Comparison of ENCODE assay signal across 19 cellular contexts in the genomic region with DNA sequence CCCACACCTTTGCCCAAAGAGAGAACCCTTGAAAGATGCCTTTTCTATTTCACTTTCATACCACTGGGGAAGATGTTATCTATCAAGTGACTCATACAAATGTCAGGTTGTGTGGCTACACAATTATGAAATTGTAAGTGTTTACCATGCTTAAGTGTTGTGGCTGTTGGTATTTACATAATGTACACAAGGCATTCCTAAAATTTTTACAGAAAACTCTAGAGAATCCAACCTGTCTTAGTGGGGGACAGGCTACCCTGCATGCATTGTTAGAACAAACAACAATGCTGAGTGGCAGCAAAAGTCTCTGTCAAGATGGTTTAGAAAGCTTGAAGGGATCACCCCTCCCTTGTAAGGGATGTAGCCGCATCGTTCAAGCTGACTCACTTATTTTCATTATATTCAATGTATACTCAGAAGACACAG. TPM values are rescaled to one million over a fixed set of nuclear protein-coding genes. Genes with fewer than 3 reads are reported as not detected.
DNase-seq lines count a peak whose midpoint lies in the region; ATAC-seq, FAIRE-seq and TF ChIP-seq lines count a peak whose summit lies in the region.
"Had no signal": no experiment of that assay in that cellular context is flagged by ENCODE, and none has a peak within 500 bp of the region (broad histone marks: within the 10 kb centered on the region; RNA-seq: fewer than 3 reads in every experiment).

No MANE protein-coding gene starts in this region.

- 96% methylated on average over 2 of the region's 2 CpGs for WGBS in GM12878 (ENCODE audit: insufficient coverage, insufficient replicate concordance, low lambda C conversion rate, missing lambda C conversion rate)
- WGBS in heart right ventricle, 2 donors = 86 to 93% methylated on average over 2 of the region's 2 CpGs

- no peak overlapping the region for H3K9ac ChIP-seq in GM12878 (ENCODE audit: control insufficient read depth, insufficient read depth, low read length)
- H3K9ac ChIP-seq: BLaER1 had no signal

- H3K9me3 ChIP-seq in GM12878 (replicated peaks; ENCODE audit: control insufficient read depth, insufficient read depth, low read length) (no peaks in the 10 kb centered on the region; the same call in 2 of the 3 replicates), heart right ventricle (no peaks in the 10 kb centered on the region)
- H3K9me3 ChIP-seq: BLaER1, esophagus squamous epithelium had no signal

- peaks cover 10 to 19% of the 10 kb centered on the region in 2 donors for H3K9me3 Mint-ChIP-seq in stimulated activated naive CD8-positive, alpha-beta T cell treated with anti-CD3 and anti-CD28 coated beads, Interleukin-15, amount 100 ng/mL, for 72 hours
- H3K9me3 Mint-ChIP-seq: IgD-negative memory B cell, nephron had no signal

- H2AFZ ChIP-seq in GM12878 (ENCODE audit: control insufficient read depth, low read depth, low read length) = no peak overlapping the region

- POLR2A ChIA-PET in GM12878 (lab: Charles Lee) = interaction anchor here (1.1 to 1.5 kb wide), 2 partner anchors 8 to 31 kb away, joined by 3 read pairs; no protein-coding TSS in a partner anchor

- peak; percentile 37 for DNase-seq in stimulated activated CD4-positive, alpha-beta T cell treated with anti-CD3 and anti-CD28 coated beads, Interleukin-4, amount 100 ng/mL, for 24 hours
- DNase-seq in stimulated activated CD4-positive, alpha-beta T cell treated with anti-CD3 and anti-CD28 coated beads, Interleukin-2, amount 100 ng/mL, for 48 hours = no peak
- DNase-seq in RPMI7951 (ENCODE audit: low read depth) (peak; percentile 10), GM12878 (ENCODE audit: low read depth, low spot score) (no peak), heart right ventricle (no peak), posterior cingulate gyrus (no peak), midbrain (lab: John Stamatoyannopoulos, UW) (no peak)
- DNase-seq in stimulated activated naive CD8-positive, alpha-beta T cell treated with anti-CD3 and anti-CD28 coated beads, Interleukin-15, amount 100 ng/mL, for 72 hours = peak; percentile 35 to 43
- DNase-seq: amygdala; esophagus squamous epithelium; NCI-H146; stimulated activated CD4-positive, alpha-beta T cell treated with anti-CD3 and anti-CD28 coated beads, Interleukin-4, amount 100 ng/mL, for 1 hour; stimulated activated naive B cell treated with anti-CD40 and anti-IgM and Interleukin-4, amounts not matched to agents 10 μg/mL and 1 μg/mL and 100 μg/mL, for 72 hours had no signal

- intact Hi-C loops in GM12878 (cut with micrococcal nuclease; ENCODE audit: unreplicated experiment) (no loop called here), heart right ventricle (cut with DNase I) (loop anchor here in 3 of 10 donors (10.0 kb wide), 3 partner anchors 68 to 98 kb away; no protein-coding TSS in a partner anchor), posterior cingulate gyrus (cut with DNase I) (no loop called here)

- H3K4me3 ChIP-seq in GM12878 (no peak overlapping the region), heart right ventricle (no peak overlapping the region)
- H3K4me3 ChIP-seq: BLaER1, esophagus squamous epithelium had no signal

- H3K4me1 Mint-ChIP-seq in stimulated activated naive CD8-positive, alpha-beta T cell treated with anti-CD3 and anti-CD28 coated beads, Interleukin-15, amount 100 ng/mL, for 72 hours = peaks cover 70% of the 10 kb centered on the region

- H3K4me3 Mint-ChIP-seq in stimulated activated naive CD8-positive, alpha-beta T cell treated with anti-CD3 and anti-CD28 coated beads, Interleukin-15, amount 100 ng/mL, for 72 hours = peak overlapping the region; percentile 41 to 74
- H3K4me3 Mint-ChIP-seq: IgD-negative memory B cell; nephron; stimulated activated naive B cell treated with anti-CD40 and anti-IgM and Interleukin-4, amounts not matched to agents 10 μg/mL and 1 μg/mL and 100 μg/mL, for 72 hours had no signal

- FAIRE-seq in GM12878 (lab: Jason Lieb, UNC) = peak; percentile 41
- FAIRE-seq: colon, H1, urothelium cell line had no signal

- no peaks in the 10 kb centered on the region for H3K27me3 Mint-ChIP-seq in stimulated activated naive CD8-positive, alpha-beta T cell treated with anti-CD3 and anti-CD28 coated beads, Interleukin-15, amount 100 ng/mL, for 72 hours
- H3K27me3 Mint-ChIP-seq: IgD-negative memory B cell had no signal

- SMC1A ChIA-PET in GM12878 (lab: Charles Lee; ENCODE audit: uncharacterized antibody, unreplicated experiment) = interaction anchor here (1.4 kb wide), 1 partner anchor 14 kb away, joined by 3 read pairs; no protein-coding TSS in a partner anchor

- no peak for TF ChIP-seq RAD21 in GM12878 (IDR thresholded peaks at IDR 0.05; ENCODE audit: insufficient read depth, low read depth, low read length)

- in situ Hi-C loops in GM12878 (cut with MboI) = no loop called here

- H3K4me1 ChIP-seq in GM12878 (ENCODE audit: control insufficient read depth, insufficient read depth, low read length) (no peaks in the 10 kb centered on the region; the same call in 1 of the 2 replicates), heart right ventricle (peaks cover 2 to 46% (median 9%) of the 10 kb centered on the region in 9 donors)

- CTCF ChIA-PET in GM12878 (lab: Yijun Ruan, JAX) = interaction anchor here (0.6 kb wide), 1 partner anchor 11 kb away, joined by 3 read pairs; no protein-coding TSS in a partner anchor

- H3K27ac ChIP-seq in GM12878 (ENCODE audit: control insufficient read depth, insufficient read depth) (no peak overlapping the region), heart right ventricle (no peak overlapping the region)
- H3K27ac ChIP-seq: BLaER1, esophagus squamous epithelium had no signal

- TF ChIP-seq EP300 in GM12878 (IDR thresholded peaks at IDR 0.05; ENCODE audit: borderline replicate concordance in 1 of 2, control insufficient read depth in 1 of 2, low read depth in 2 of 2, low read length in 2 of 2) = no peak

- H3K4me2 ChIP-seq in GM12878 (ENCODE audit: control insufficient read depth, insufficient read depth) = no peak overlapping the region
- H3K4me2 ChIP-seq: BLaER1 had no signal

- H3K36me3 ChIP-seq in GM12878 (ENCODE audit: control insufficient read depth in 2 of 2, insufficient read depth in 2 of 2, low read length in 1 of 2) (no peaks in the 10 kb centered on the region), heart right ventricle (no peaks in the 10 kb centered on the region)
- H3K36me3 ChIP-seq: BLaER1, esophagus squamous epithelium had no signal

- peak overlapping the region in 1 of 2 donors; percentile 77 for H3K27ac Mint-ChIP-seq in stimulated activated naive CD8-positive, alpha-beta T cell treated with anti-CD3 and anti-CD28 coated beads, Interleukin-15, amount 100 ng/mL, for 72 hours
- H3K27ac Mint-ChIP-seq: IgD-negative memory B cell; nephron; stimulated activated naive B cell treated with anti-CD40 and anti-IgM and Interleukin-4, amounts not matched to agents 10 μg/mL and 1 μg/mL and 100 μg/mL, for 72 hours had no signal

- H3K27me3 ChIP-seq in GM12878 (replicated peaks in 1 of 2; ENCODE audit: control insufficient read depth in 2 of 2, insufficient read depth in 2 of 2, low read length in 1 of 2) (no peaks in the 10 kb centered on the region), heart right ventricle (no peaks in the 10 kb centered on the region)
- H3K27me3 ChIP-seq: BLaER1, esophagus squamous epithelium had no signal

- no peak for TF ChIP-seq POLR2A in GM12878 (IDR thresholded peaks at IDR 0.05; ENCODE audit: low read depth, low read length)

- ATAC-seq in GM12878 (peak; percentile 79), heart right ventricle (no peak)
- ATAC-seq in stimulated activated naive CD8-positive, alpha-beta T cell treated with anti-CD3 and anti-CD28 coated beads, Interleukin-15, amount 100 ng/mL, for 72 hours = peak; percentile 87
- ATAC-seq: stimulated activated naive B cell treated with anti-CD40 and anti-IgM and Interleukin-4, amounts not matched to agents 10 μg/mL and 1 μg/mL and 100 μg/mL, for 72 hours had no signal

- no TSS peak for BruUV-seq in GM12878 (replicated peaks; lab: Mats Ljungman, UMichigan)

- TF ChIP-seq CTCF in GM12878 (IDR thresholded peaks at IDR 0.05 in 2 of 3, conservative IDR thresholded peaks at IDR 0.05 in 1 of 3; ENCODE audit: control insufficient read depth in 2 of 3, extremely low read depth in 1 of 3, insufficient read depth in 1 of 3, low read depth in 3 of 3, low read length in 3 of 3) (no peak), heart right ventricle (IDR thresholded peaks at IDR 0.05) (no peak)

- H3K79me2 ChIP-seq in GM12878 (ENCODE audit: control insufficient read depth, insufficient read depth, low read length) = no peaks in the 10 kb centered on the region

- RAD21 ChIA-PET in GM12878 (lab: Charles Lee; ENCODE audit: unreplicated experiment) = no interaction called here

- no peaks in the 10 kb centered on the region; the same call in 1 of the 2 replicates for H4K20me1 ChIP-seq in GM12878 (ENCODE audit: control insufficient read depth, insufficient read depth)
- H4K20me1 ChIP-seq: BLaER1 had no signal

TF ChIP-seq in GM12878, 131 proteins besides CTCF, POLR2A, EP300 and RAD21 (continues in another document):
- TF ChIP-seq SMARCA5 (IDR thresholded peaks at IDR 0.05) (no peak), ESRRA (IDR thresholded peaks at IDR 0.05; ENCODE audit: low read length) (no peak)

RNA-seq across cellular contexts. Expression of gene MGAT4A, which starts 5.5 kb away (rescaled TPM):
- total RNA-seq in RPMI7951 (2014; rRNA removed; shearing (Covaris generic)) = 0.20 TPM in 1 of 2 replicates, not detected in the other
- 42.2 and 48.0 TPM in 2 replicates for total RNA-seq in GM12878 (2013; cell fraction: nucleolus; rRNA removed)
- total RNA-seq in GM12878 (2014; rRNA removed) = 12.8 and 13.2 TPM in 2 replicates
- total RNA-seq in GM12878 (2014; rRNA removed; fragmentation: Illumina TruSeq; extraction: Trizol) = 16.8 and 18.4 TPM in 2 replicates
- total RNA-seq in GM12878 (2021) = 23.1 and 23.4 TPM in 2 replicates
- polyA plus RNA-seq in GM12878 (2011; ENCODE audit: low read depth) = 3.3 TPM
- 4.3 and 9.5 TPM in 2 replicates for polyA plus RNA-seq in GM12878 (2011; rRNA removed)
- polyA plus RNA-seq in GM12878 (2011; cell fraction: cytosol; rRNA removed) = 1.2 and 2.1 TPM in 2 replicates
- 2.4 and 2.7 TPM in 2 replicates for polyA plus RNA-seq in GM12878 (2011; cell fraction: nucleus; rRNA removed)
- 2.3 and 4.2 TPM in 2 replicates for polyA plus RNA-seq in GM12878 (2012)
- 13.3 and 13.6 TPM in 2 replicates for polyA plus RNA-seq in GM12878 (2014; fragmentation: Illumina TruSeq; extraction: Trizol)
- polyA plus RNA-seq in GM12878 (2014; fragmentation: Nextera tagmentation; extraction: Ambion mirVana) = 10 to 100 TPM; 10.2 to 11.9 TPM
- polyA plus RNA-seq in GM12878 (2014; rRNA removed) = 8.6 and 13.8 TPM in 2 replicates
- polyA plus RNA-seq in GM12878 (2016; fragmentation: Nextera tagmentation; extraction: Ambion mirVana) = 10 to 100 TPM; 18.4 to 22.7 TPM
- polyA minus RNA-seq in GM12878 (2011; rRNA and poly(A)+ RNA removed) = 4.2 and 9.4 TPM in 2 replicates
- 0.67 and 1.6 TPM in 2 replicates for polyA minus RNA-seq in GM12878 (2011; cell fraction: cytosol; rRNA and poly(A)+ RNA removed)
- polyA minus RNA-seq in GM12878 (2011; cell fraction: nucleus; rRNA and poly(A)+ RNA removed) = 3.1 and 4.4 TPM in 2 replicates
- total RNA-seq in heart right ventricle = 10 to 100 TPM; 17.7 to 33.0 (median 18.7) TPM
- 1 to 10 TPM; 4.6 to 7.2 TPM for polyA plus RNA-seq in heart right ventricle

Comparison
In these comparisons a context has a peak if more than half of its experiments do, and no peak if none do; other contexts are left out.
1. DNase-seq: peak in stimulated activated CD4-positive, alpha-beta T cell treated with anti-CD3 and anti-CD28 coated beads, Interleukin-4, amount 100 ng/mL, for 24 hours (single experiment), RPMI7951 (single experiment) and stimulated activated naive CD8-positive, alpha-beta T cell treated with anti-CD3 and anti-CD28 coated beads, Interleukin-15, amount 100 ng/mL, for 72 hours (2 of 2); none in stimulated activated CD4-positive, alpha-beta T cell treated with anti-CD3 and anti-CD28 coated beads, Interleukin-2, amount 100 ng/mL, for 48 hours (0 of 2), GM12878 (single experiment), heart right ventricle (0 of 2), posterior cingulate gyrus (0 of 10) and midbrain (single experiment).
2. ATAC-seq: peak in GM12878 (single experiment) and stimulated activated naive CD8-positive, alpha-beta T cell treated with anti-CD3 and anti-CD28 coated beads, Interleukin-15, amount 100 ng/mL, for 72 hours (single experiment); none in heart right ventricle (0 of 8).
3. RNA of gene MGAT4A, which starts 5.5 kb away (total RNA-seq): 17.7 to 33.0 TPM in heart right ventricle and 12.8 to 48.0 TPM in GM12878; 0.20 TPM in RPMI7951; every median in the first group is over 10 times any median in the second.